28 cellular contexts compared by ENCODE assay signal in genomic region chr5:143892908-143893307, GRCh38.
"Had no signal": no experiment of that assay in that cellular context is flagged by ENCODE, and none has a peak within 500 bp of the region (broad histone marks: within the 10 kb centered on the region; RNA-seq: fewer than 3 reads in every experiment).

No MANE protein-coding gene starts in this region.

- H3K9me3 ChIP-seq: adrenal gland, ascending aorta, gastroesophageal sphincter, heart right ventricle had no signal

- H3K36me3 ChIP-seq: adrenal gland, ascending aorta, brain microvascular endothelial cell, gastroesophageal sphincter, heart right ventricle, WERI-Rb-1 had no signal

- H3K27me3 ChIP-seq: adrenal gland, ascending aorta, brain microvascular endothelial cell, dorsolateral prefrontal cortex, gastroesophageal sphincter, heart right ventricle had no signal

- DNase-seq: activated B cell treated with CpG ODN at 0.5 μM for 24 hours; activated CD4-positive, alpha-beta memory T cell treated with anti-CD3 and anti-CD28 coated beads for 36 hours; activated CD4-positive, alpha-beta T cell treated with anti-CD3 and anti-CD28 coated beads for 48 hours; activated CD8-positive, alpha-beta memory T cell treated with anti-CD3 and anti-CD28 coated beads, Interleukin-2, amount 10 ng/mL, durations not matched to agents 7 days and 5 days; activated CD8-positive, alpha-beta memory T cell treated with anti-CD3 and anti-CD28 coated beads, Interleukin-2, amount 50 U/mL, for 4 hours; activated CD8-positive, alpha-beta T cell treated with anti-CD3 and anti-CD28 coated beads, Interleukin-2, amount 10 ng/mL, durations not matched to agents 7 days and 5 days; activated effector memory CD4-positive, alpha-beta T cell treated with anti-CD3 and anti-CD28 coated beads, Interleukin-2, amount 50 U/mL, for 16 hours; activated naive CD4-positive, alpha-beta T cell treated with anti-CD3 and anti-CD28 coated beads for 36 hours; activated naive CD8-positive, alpha-beta T cell treated with anti-CD3 and anti-CD28 coated beads for 36 hours; activated naive CD8-positive, alpha-beta T cell treated with anti-CD3 and anti-CD28 coated beads, Interleukin-2, amount 50 U/mL, for 24 hours; activated T-cell treated with anti-CD3 and anti-CD28 coated beads, Interleukin-2, amount 50 U/mL, for 1 hour; activated T-cell treated with anti-CD3 and anti-CD28 coated beads, Interleukin-2, amount 50 U/mL, for 48 hours; adrenal gland; brain microvascular endothelial cell; dorsolateral prefrontal cortex; effector memory CD4-positive, alpha-beta T cell; endodermal cell; foreskin melanocyte; heart right ventricle; T-helper 1 cell; T-helper 17 cell; T1000; WERI-Rb-1 had no signal

- ATAC-seq: activated CD4-positive, CD25-positive, alpha-beta regulatory T cell treated with anti-CD3 and anti-CD28 coated beads, Interleukin-2, amount 50 U/mL, for 24 hours; activated CD8-positive, alpha-beta memory T cell treated with anti-CD3 and anti-CD28 coated beads, Interleukin-2, amount 10 ng/mL, durations not matched to agents 7 days and 5 days; activated CD8-positive, alpha-beta T cell treated with anti-CD3 and anti-CD28 coated beads, Interleukin-2, amount 10 ng/mL, durations not matched to agents 7 days and 5 days; activated naive CD8-positive, alpha-beta T cell treated with anti-CD3 and anti-CD28 coated beads, Interleukin-2, amount 50 U/mL, for 24 hours; esophagus mucosa; gastroesophageal sphincter; T-helper 17 cell had no signal

- H3K4me1 ChIP-seq: adrenal gland, ascending aorta had no signal

- H3K4me3 ChIP-seq: adrenal gland, ascending aorta, coronary artery, dorsolateral prefrontal cortex, gastroesophageal sphincter, heart right ventricle had no signal

- H3K27ac ChIP-seq: adrenal gland, ascending aorta, brain microvascular endothelial cell, coronary artery, gastroesophageal sphincter, heart right ventricle, WERI-Rb-1 had no signal
